9 cellular contexts compared by ENCODE assay signal in genomic region chr2:230905448-230906430, GRCh38. TPM values are rescaled to one million over a fixed set of nuclear protein-coding genes. Genes with fewer than 3 reads are reported as not detected.
DNase-seq lines count a peak whose midpoint lies in the region; ATAC-seq, FAIRE-seq and TF ChIP-seq lines count a peak whose summit lies in the region.
"Had no signal": no experiment of that assay in that cellular context is flagged by ENCODE, and none has a peak within 500 bp of the region (broad histone marks: within the 10 kb centered on the region; RNA-seq: fewer than 3 reads in every experiment).

No MANE protein-coding gene starts in this region.

- peak; percentile 21 for TF ChIP-seq POLR2A in GM12892 (IDR thresholded peaks at IDR 0.05; ENCODE audit: low read depth, low read length)

- H3K27ac Mint-ChIP-seq in activated CD4-positive, alpha-beta T cell treated with anti-CD3 and anti-CD28 coated beads, Interleukin-2, amount 10 ng/mL, durations not matched to agents 7 days and 5 days, result peak overlapping the region; percentile 50

- ATAC-seq in HG03095 (IDR thresholded peaks at IDR 0.05; ENCODE audit: unreplicated experiment), result no peak

- no peaks in the 10 kb centered on the region for H3K9me3 Mint-ChIP-seq in activated CD4-positive, alpha-beta T cell treated with anti-CD3 and anti-CD28 coated beads, Interleukin-2, amount 10 ng/mL, durations not matched to agents 7 days and 5 days

- POLR2A ChIA-PET in activated CD4-positive, alpha-beta T cell treated with anti-CD3 and anti-CD28 coated beads, Interleukin-2, amount 10 ng/mL, durations not matched to agents 7 days and 5 days (lab: Charles Lee), result interaction anchor here (0.6 to 0.8 kb wide), 2 partner anchors 12 to 559 kb away, joined by 4 read pairs; partner anchors contain the start of gene NCL

- no peak overlapping the region for H3K27ac ChIP-seq in dorsolateral prefrontal cortex

- H3K4me3 ChIP-seq in dorsolateral prefrontal cortex, result no peak overlapping the region

- peaks cover 45% of the 10 kb centered on the region for H3K4me1 Mint-ChIP-seq in activated CD4-positive, alpha-beta T cell treated with anti-CD3 and anti-CD28 coated beads, Interleukin-2, amount 10 ng/mL, durations not matched to agents 7 days and 5 days

- intact Hi-C loops in dorsolateral prefrontal cortex (cut with DNase I), result no loop called here

- peaks cover 13% of the 10 kb centered on the region for H3K27me3 Mint-ChIP-seq in activated CD4-positive, alpha-beta T cell treated with anti-CD3 and anti-CD28 coated beads, Interleukin-2, amount 10 ng/mL, durations not matched to agents 7 days and 5 days

- no peaks in the 10 kb centered on the region for H3K27me3 ChIP-seq in dorsolateral prefrontal cortex

- DNase-seq in GM12892 (ENCODE audit: insufficient read length) (no peak), dorsolateral prefrontal cortex (peak in 6 of 10 donors; percentile 6 to 33 (median 28)), SKM-1 treated with dmso at 0.1 percent for 144 hours (lab: John Stamatoyannopoulos, UW; ENCODE audit: unreplicated experiment) (no peak), NOMO-1 treated with DMSO at 0.1 percent for 48 hours (lab: John Stamatoyannopoulos, UW; ENCODE audit: unreplicated experiment) (no peak), UCSD-AML1 (lab: John Stamatoyannopoulos, UW; ENCODE audit: unreplicated experiment) (no peak)
- DNase-seq in activated CD4-positive, alpha-beta T cell treated with anti-CD3 and anti-CD28 coated beads, Interleukin-2, amount 10 ng/mL, durations not matched to agents 7 days and 5 days, result peak; percentile 85
- peak; percentile 86 for DNase-seq in stimulated activated CD4-positive, alpha-beta T cell treated with anti-CD3 and anti-CD28 coated beads, Interleukin-4, amount 100 ng/mL, for 1 hour

- H3K4me3 Mint-ChIP-seq in activated CD4-positive, alpha-beta T cell treated with anti-CD3 and anti-CD28 coated beads, Interleukin-2, amount 10 ng/mL, durations not matched to agents 7 days and 5 days, result peak overlapping the region; percentile 12

- FAIRE-seq in GM12892 (lab: Jason Lieb, UNC), result peak; percentile 38
- FAIRE-seq: endometrium had no signal

- CTCF ChIA-PET in activated CD4-positive, alpha-beta T cell treated with anti-CD3 and anti-CD28 coated beads, Interleukin-2, amount 10 ng/mL, durations not matched to agents 7 days and 5 days (lab: Charles Lee), result interaction anchor here (0.5 to 3.9 kb wide), 11 partner anchors 8 to 83 kb away, joined by 3 to 24 read pairs (median 3); no protein-coding TSS in a partner anchor

- H3K36me3 Mint-ChIP-seq in activated CD4-positive, alpha-beta T cell treated with anti-CD3 and anti-CD28 coated beads, Interleukin-2, amount 10 ng/mL, durations not matched to agents 7 days and 5 days (ENCODE audit: low read depth), result peaks cover 7% of the 10 kb centered on the region

- no peak for TF ChIP-seq CTCF in dorsolateral prefrontal cortex (IDR thresholded peaks at IDR 0.05 in 54 of 56, conservative IDR thresholded peaks at IDR 0.05 in 2 of 56; ENCODE audit: low read depth in 1 of 56, partially characterized antibody in 56 of 56)

RNA-seq across cellular contexts. Expression of gene GPR55, which starts 19.3 kb away (rescaled TPM):
- 15.5 TPM for polyA plus RNA-seq in GM12892 (2012; ENCODE audit: missing spikeins)
- total RNA-seq in activated CD4-positive, alpha-beta T cell treated with anti-CD3 and anti-CD28 coated beads, Interleukin-2, amount 10 ng/mL, durations not matched to agents 7 days and 5 days, result 1 to 10 TPM; 9.2 to 9.4 TPM
- 1 to 10 TPM in 74 of 120 experiments, under 1 TPM in 46; 0.14 to 6.3 (median 1.2) TPM for total RNA-seq in dorsolateral prefrontal cortex

RNA-seq across cellular contexts. Expression of gene ITM2C, which starts 41.0 kb away (rescaled TPM):
- polyA plus RNA-seq in GM12892 (2012; ENCODE audit: missing spikeins), result 52.2 TPM
- 10 to 100 TPM; 29.4 to 30.4 TPM for total RNA-seq in activated CD4-positive, alpha-beta T cell treated with anti-CD3 and anti-CD28 coated beads, Interleukin-2, amount 10 ng/mL, durations not matched to agents 7 days and 5 days
- 1,000 to 10,000 TPM in 1 of 120 experiments, 100 to 1,000 TPM in 119; 391 to 1,107 (median 596) TPM for total RNA-seq in dorsolateral prefrontal cortex

Comparison
In these comparisons a context has a peak if more than half of its experiments do, and no peak if none do; other contexts are left out.
1. DNase-seq: peak in activated CD4-positive, alpha-beta T cell treated with anti-CD3 and anti-CD28 coated beads, Interleukin-2, amount 10 ng/mL, durations not matched to agents 7 days and 5 days (single experiment), dorsolateral prefrontal cortex (6 of 10) and stimulated activated CD4-positive, alpha-beta T cell treated with anti-CD3 and anti-CD28 coated beads, Interleukin-4, amount 100 ng/mL, for 1 hour (single experiment); none in GM12892 (single experiment), SKM-1 treated with dmso at 0.1 percent for 144 hours (single experiment), NOMO-1 treated with DMSO at 0.1 percent for 48 hours (single experiment) and UCSD-AML1 (single experiment).
2. RNA of gene ITM2C, which starts 41.0 kb away (total RNA-seq): 391 to 1,107 TPM in dorsolateral prefrontal cortex; 29.4 to 30.4 TPM in activated CD4-positive, alpha-beta T cell treated with anti-CD3 and anti-CD28 coated beads, Interleukin-2, amount 10 ng/mL, durations not matched to agents 7 days and 5 days; every median in the first group is over 10 times any median in the second.